Comparison of ENCODE assay signal across 8 cellular contexts in genomic region chr20:32190608-32191415, GRCh38. TPM values are rescaled to one million over a fixed set of nuclear protein-coding genes. Genes with fewer than 3 reads are reported as not detected.
A peak's percentile ranks its signal among the peaks of the same experiment; 100 is the strongest.
DNase-seq lines count a peak whose midpoint lies in the region; ATAC-seq and TF ChIP-seq lines count a peak whose summit lies in the region.

No MANE protein-coding gene starts in this region.

- H3K4me3 ChIP-seq in BLaER1 treated with 17β-estradiol and CSF1 and Interleukin-3, amounts not matched to agents 10 nM and 100 nM, result peak overlapping the region; percentile 54 to 79 (median 67)
- H3K4me3 ChIP-seq in coronary artery, result peak overlapping the region; percentile 85

- DNase-seq in M059J (ENCODE audit: low read depth) (peak; percentile 51), coronary artery (ENCODE audit: low spot score) (peak; percentile 62), putamen (ENCODE audit: low spot score) (no peak), SHP77 treated with DMSO at 0.1 percent for 48 hours (lab: John Stamatoyannopoulos, UW) (no peak), globus pallidus (ENCODE audit: low spot score) (no peak), NCI-H446 (lab: John Stamatoyannopoulos, UW) (no peak)
- no peak for DNase-seq in natural killer cell treated with Interleukin-12 subunit alpha and Interleukin-12 subunit beta and Interleukin-15 and Interleukin-18, amount 100 ng/mL, for 72 hours (ENCODE audit: low spot score)

- peaks cover 32 to 51% (median 43%) of the 10 kb centered on the region in 11 experiments for H3K36me3 ChIP-seq in BLaER1 treated with 17β-estradiol and CSF1 and Interleukin-3, amounts not matched to agents 10 nM and 100 nM

- H3K4me2 ChIP-seq in BLaER1 treated with 17β-estradiol and CSF1 and Interleukin-3, amounts not matched to agents 10 nM and 100 nM, result peak overlapping the region; percentile 73 to 91 (median 84)

- no peaks in the 10 kb centered on the region for H3K9me3 Mint-ChIP-seq in natural killer cell treated with Interleukin-12 subunit alpha and Interleukin-12 subunit beta and Interleukin-15 and Interleukin-18, amount 100 ng/mL, for 72 hours

- peak in 1 of 2 donors; percentile 25 for ATAC-seq in natural killer cell treated with Interleukin-12 subunit alpha and Interleukin-12 subunit beta and Interleukin-15 and Interleukin-18, amount 100 ng/mL, for 72 hours

- H4K20me1 ChIP-seq in BLaER1 treated with 17β-estradiol and CSF1 and Interleukin-3, amounts not matched to agents 10 nM and 100 nM, result peaks cover 53 to 69% (median 57%) of the 10 kb centered on the region in 11 experiments

- peaks cover 0 to 8% (median 0%) of the 10 kb centered on the region in 11 experiments; a peak in 1 of 22 replicates for H3K9me3 ChIP-seq in BLaER1 treated with 17β-estradiol and CSF1 and Interleukin-3, amounts not matched to agents 10 nM and 100 nM (replicated peaks in 1 of 11)

- H3K36me3 Mint-ChIP-seq in natural killer cell treated with Interleukin-12 subunit alpha and Interleukin-12 subunit beta and Interleukin-15 and Interleukin-18, amount 100 ng/mL, for 72 hours, result peaks cover 11% of the 10 kb centered on the region

- H3K9ac ChIP-seq in BLaER1 treated with 17β-estradiol and CSF1 and Interleukin-3, amounts not matched to agents 10 nM and 100 nM, result peak overlapping the region; percentile 74 to 88 (median 82)

- H3K4me1 ChIP-seq in BLaER1 treated with 17β-estradiol and CSF1 and Interleukin-3, amounts not matched to agents 10 nM and 100 nM, result peaks cover 22 to 96% (median 26%) of the 10 kb centered on the region in 10 experiments; a peak in 18 of 20 replicates

- peak overlapping the region; percentile 58 for H3K4me3 Mint-ChIP-seq in natural killer cell treated with Interleukin-12 subunit alpha and Interleukin-12 subunit beta and Interleukin-15 and Interleukin-18, amount 100 ng/mL, for 72 hours

- H3K27me3 ChIP-seq in BLaER1 treated with 17β-estradiol and CSF1 and Interleukin-3, amounts not matched to agents 10 nM and 100 nM, result peaks cover 23 to 34% (median 30%) of the 10 kb centered on the region in 11 experiments

- TF ChIP-seq CTCF in coronary artery (IDR thresholded peaks at IDR 0.05), result no peak

- peak overlapping the region; percentile 39 to 47 for H3K27ac Mint-ChIP-seq in natural killer cell treated with Interleukin-12 subunit alpha and Interleukin-12 subunit beta and Interleukin-15 and Interleukin-18, amount 100 ng/mL, for 72 hours

- H3K27me3 Mint-ChIP-seq in natural killer cell treated with Interleukin-12 subunit alpha and Interleukin-12 subunit beta and Interleukin-15 and Interleukin-18, amount 100 ng/mL, for 72 hours, result no peaks in the 10 kb centered on the region

- peak overlapping the region in 10 of 11 experiments; percentile 70 to 81 (median 76); a peak in 16 of 22 replicates for H3K27ac ChIP-seq in BLaER1 treated with 17β-estradiol and CSF1 and Interleukin-3, amounts not matched to agents 10 nM and 100 nM
- peak overlapping the region; percentile 72 to 88 for H3K27ac ChIP-seq in coronary artery

- H3K4me1 Mint-ChIP-seq in natural killer cell treated with Interleukin-12 subunit alpha and Interleukin-12 subunit beta and Interleukin-15 and Interleukin-18, amount 100 ng/mL, for 72 hours (ENCODE audit: low read depth in 2 of 2), result peaks cover 11 to 25% of the 10 kb centered on the region in 2 donors

RNA-seq across cellular contexts. Expression of gene PLAGL2, which starts 16.7 kb away (rescaled TPM):
- 6.2 and 7.7 TPM in 2 replicates for total RNA-seq in M059J (2014; rRNA removed; shearing (Covaris generic))
- 10 to 100 TPM; 32.8 to 39.4 TPM for total RNA-seq in natural killer cell treated with Interleukin-12 subunit alpha and Interleukin-12 subunit beta and Interleukin-15 and Interleukin-18, amount 100 ng/mL, for 72 hours

RNA-seq across cellular contexts. Expression of gene POFUT1, which starts 16.9 kb away (rescaled TPM):
- total RNA-seq in M059J (2014; rRNA removed; shearing (Covaris generic)), result 76.5 and 111 TPM in 2 replicates
- total RNA-seq in natural killer cell treated with Interleukin-12 subunit alpha and Interleukin-12 subunit beta and Interleukin-15 and Interleukin-18, amount 100 ng/mL, for 72 hours, result 10 to 100 TPM; 36.6 to 50.0 TPM

Comparison
In these comparisons a context has a peak if more than half of its experiments do, and no peak if none do; other contexts are left out.
1. DNase-seq: peak in M059J (single experiment) and coronary artery (single experiment); none in natural killer cell treated with Interleukin-12 subunit alpha and Interleukin-12 subunit beta and Interleukin-15 and Interleukin-18, amount 100 ng/mL, for 72 hours (single experiment), putamen (single experiment), SHP77 treated with DMSO at 0.1 percent for 48 hours (single experiment), globus pallidus (single experiment) and NCI-H446 (0 of 2).